ENCODE assay signal across 16 cellular contexts in the genomic region with DNA sequence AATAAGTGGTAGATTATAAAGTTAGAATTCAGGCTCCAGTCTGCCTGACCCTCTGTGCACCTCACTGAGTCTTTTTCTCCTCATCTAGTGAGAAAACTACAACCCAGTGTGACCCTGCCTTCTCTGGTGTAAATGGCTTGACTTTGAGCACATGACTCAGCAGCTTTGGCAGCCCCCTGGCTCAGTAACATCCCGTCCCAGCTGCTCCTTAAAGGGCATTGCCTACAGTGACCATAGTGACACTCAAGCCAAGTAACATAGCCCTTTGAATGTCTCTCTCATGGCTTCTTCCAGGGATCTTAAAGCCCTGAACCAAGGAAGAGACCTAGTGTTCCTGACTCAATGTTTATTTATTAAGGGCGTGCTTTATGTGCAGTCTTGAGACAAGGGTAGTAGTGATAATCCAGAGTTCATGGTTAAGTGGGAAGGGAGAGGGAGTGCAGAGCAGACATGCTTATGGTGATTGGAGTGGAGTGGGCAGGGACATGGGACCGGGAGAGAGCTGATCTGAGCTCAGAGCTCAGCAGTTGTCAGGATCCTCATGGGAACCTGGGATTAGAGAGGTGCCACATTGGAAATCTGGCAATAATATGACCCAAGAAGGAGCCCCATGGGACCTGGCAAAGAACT.
A peak's percentile ranks its signal among the peaks of the same experiment; 100 is the strongest.
DNase-seq lines count a peak whose midpoint lies in the region; ATAC-seq and TF ChIP-seq lines count a peak whose summit lies in the region.
"Had no signal": no experiment of that assay in that cellular context is flagged by ENCODE, and none has a peak within 500 bp of the region (broad histone marks: within the 10 kb centered on the region; RNA-seq: fewer than 3 reads in every experiment).

No MANE protein-coding gene starts in this region.

- H3K9ac ChIP-seq in fibroblast of lung (ENCODE audit: insufficient read depth, low read length) = no peak overlapping the region

- WGBS in mesodermal cell (ENCODE audit: insufficient coverage in 2 of 2), 2 experiments = 85 to 86% methylated on average over 3 of the region's 3 CpGs
- WGBS in tibial nerve, 2 donors = 53 to 60% methylated on average over 3 of the region's 3 CpGs
- WGBS in upper lobe of left lung, 2 donors = 81 to 88% methylated on average over 3 of the region's 3 CpGs

- no peaks in the 10 kb centered on the region for H3K79me2 ChIP-seq in fibroblast of lung (ENCODE audit: control insufficient read depth, insufficient read depth, low read length)

- no peaks in the 10 kb centered on the region for H3K36me3 Mint-ChIP-seq in CD4-positive, alpha-beta T cell (ENCODE audit: low read depth)
- H3K36me3 Mint-ChIP-seq: CD4-positive, alpha-beta memory T cell had no signal

- CTCF ChIA-PET in CD4-positive, alpha-beta T cell (lab: Charles Lee) = no interaction called here

- H3K36me3 ChIP-seq in Peyer's patch = no peaks in the 10 kb centered on the region
- H3K36me3 ChIP-seq in fibroblast of lung (ENCODE audit: control insufficient read depth, insufficient read depth, low read length) = peaks cover 4% of the 10 kb centered on the region
- peaks cover 52% of the 10 kb centered on the region for H3K36me3 ChIP-seq in mesodermal cell (ENCODE audit: control insufficient read depth, insufficient read depth, low read length)
- peaks cover 0 to 35% (median 0%) of the 10 kb centered on the region in 3 donors for H3K36me3 ChIP-seq in tibial nerve
- peaks cover 0 to 28% (median 7%) of the 10 kb centered on the region in 4 donors for H3K36me3 ChIP-seq in upper lobe of left lung

- DNase-seq in Peyer's patch (no peak), fibroblast of lung (ENCODE audit: low read depth in 2 of 2) (peak; percentile 47 to 72), tibial nerve (ENCODE audit: low spot score in 2 of 2) (no peak), upper lobe of left lung (no peak), CD1c-positive myeloid dendritic cell (ENCODE audit: extremely low spot score) (no peak), SKM-1 treated with dmso at 0.1 percent for 144 hours (lab: John Stamatoyannopoulos, UW; ENCODE audit: unreplicated experiment) (no peak)
- DNase-seq in CD4-positive, alpha-beta T cell = no peak
- DNase-seq: activated CD8-positive, alpha-beta T cell treated with anti-CD3 and anti-CD28 coated beads, Interleukin-2, amount 10 ng/mL, durations not matched to agents 7 days and 5 days; activated effector memory CD4-positive, alpha-beta T cell treated with Interleukin-2 at 50 U/mL for 16 hours; caudate nucleus; CD4-positive, alpha-beta memory T cell; MV-4-11; NCI-H2107; stimulated activated CD4-positive, alpha-beta T cell treated with anti-CD3 and anti-CD28 coated beads, Interleukin-2, amount 100 ng/mL, for 24 hours had no signal

- intact Hi-C loops in CD4-positive, alpha-beta T cell (cut with DNase I, micrococcal nuclease) = no loop called here

- no peaks in the 10 kb centered on the region for H3K27me3 Mint-ChIP-seq in CD4-positive, alpha-beta T cell
- H3K27me3 Mint-ChIP-seq: CD4-positive, alpha-beta memory T cell had no signal

- H3K27me3 ChIP-seq in Peyer's patch (no peaks in the 10 kb centered on the region), fibroblast of lung (ENCODE audit: control insufficient read depth, insufficient read depth, low read length) (no peaks in the 10 kb centered on the region), tibial nerve (no peaks in the 10 kb centered on the region), upper lobe of left lung (no peaks in the 10 kb centered on the region)
- H3K27me3 ChIP-seq in CD4-positive, alpha-beta T cell (ENCODE audit: control insufficient read depth, insufficient read depth, low read length) = no peaks in the 10 kb centered on the region

- H3K4me1 ChIP-seq in Peyer's patch = peaks cover 0 to 54% (median 3%) of the 10 kb centered on the region in 4 donors
- H3K4me1 ChIP-seq in fibroblast of lung (ENCODE audit: control insufficient read depth, extremely low read depth, insufficient read depth, low read length) = peaks cover 25% of the 10 kb centered on the region
- peaks cover 59% of the 10 kb centered on the region for H3K4me1 ChIP-seq in mesodermal cell (ENCODE audit: control insufficient read depth, insufficient read depth, low read length, poor library complexity, severe bottlenecking)
- H3K4me1 ChIP-seq in tibial nerve = peaks cover 0 to 63% (median 9%) of the 10 kb centered on the region in 4 donors
- H3K4me1 ChIP-seq in upper lobe of left lung = no peaks in the 10 kb centered on the region

- H3K4me3 ChIP-seq in Peyer's patch (no peak overlapping the region), fibroblast of lung (replicated peaks in 1 of 4; ENCODE audit: control extremely low read depth in 1 of 4, insufficient read depth in 1 of 4, low read depth in 3 of 4, low read length in 4 of 4) (no peak overlapping the region), mesodermal cell (ENCODE audit: extremely low read depth, insufficient read depth, low read length, poor library complexity, severe bottlenecking) (no peak overlapping the region), tibial nerve (no peak overlapping the region), upper lobe of left lung (no peak overlapping the region)
- H3K4me3 ChIP-seq: SK-N-MC had no signal

- H4K20me1 ChIP-seq in fibroblast of lung (ENCODE audit: control insufficient read depth, extremely low read depth, insufficient read depth, low read length) = no peaks in the 10 kb centered on the region

- no peak overlapping the region for H3K27ac Mint-ChIP-seq in CD4-positive, alpha-beta T cell
- H3K27ac Mint-ChIP-seq: activated CD8-positive, alpha-beta T cell treated with anti-CD3 and anti-CD28 coated beads, Interleukin-2, amount 10 ng/mL, durations not matched to agents 7 days and 5 days; CD4-positive, alpha-beta memory T cell had no signal

- H3K9me3 ChIP-seq in Peyer's patch = no peaks in the 10 kb centered on the region
- no peaks in the 10 kb centered on the region for H3K9me3 ChIP-seq in fibroblast of lung (ENCODE audit: control insufficient read depth, insufficient read depth, low read depth, low read length)
- no peaks in the 10 kb centered on the region for H3K9me3 ChIP-seq in mesodermal cell (ENCODE audit: control insufficient read depth, low read length)
- no peaks in the 10 kb centered on the region for H3K9me3 ChIP-seq in tibial nerve
- no peaks in the 10 kb centered on the region for H3K9me3 ChIP-seq in upper lobe of left lung
- no peaks in the 10 kb centered on the region for H3K9me3 ChIP-seq in CD4-positive, alpha-beta T cell (ENCODE audit: control insufficient read depth, low read length)

- TF ChIP-seq EP300 in tibial nerve (IDR thresholded peaks at IDR 0.05) = no peak
- no peak for TF ChIP-seq EP300 in upper lobe of left lung (IDR thresholded peaks at IDR 0.05)

- POLR2A ChIA-PET in CD4-positive, alpha-beta T cell (lab: Charles Lee) = no interaction called here

- TF ChIP-seq CTCF in Peyer's patch (IDR thresholded peaks at IDR 0.05) = no peak
- no peak for TF ChIP-seq CTCF in fibroblast of lung (conservative IDR thresholded peaks at IDR 0.05 in 1 of 2, IDR thresholded peaks at IDR 0.05 in 1 of 2; ENCODE audit: low read depth in 1 of 2, low read length in 2 of 2)
- no peak for TF ChIP-seq CTCF in tibial nerve (IDR thresholded peaks at IDR 0.05)
- TF ChIP-seq CTCF in upper lobe of left lung (IDR thresholded peaks at IDR 0.05) = no peak
- no peak for TF ChIP-seq CTCF in CD4-positive, alpha-beta T cell (IDR thresholded peaks at IDR 0.05)

- no peak overlapping the region for H3K4me3 Mint-ChIP-seq in CD4-positive, alpha-beta T cell
- H3K4me3 Mint-ChIP-seq: activated CD8-positive, alpha-beta T cell treated with anti-CD3 and anti-CD28 coated beads, Interleukin-2, amount 10 ng/mL, durations not matched to agents 7 days and 5 days; CD4-positive, alpha-beta memory T cell had no signal

- TF ChIP-seq POLR2A in Peyer's patch (IDR thresholded peaks at IDR 0.05) = no peak
- no peak for TF ChIP-seq POLR2A in tibial nerve (IDR thresholded peaks at IDR 0.05)
- TF ChIP-seq POLR2A in upper lobe of left lung (IDR thresholded peaks at IDR 0.05) = no peak

- no peaks in the 10 kb centered on the region for H3K4me1 Mint-ChIP-seq in CD4-positive, alpha-beta T cell (ENCODE audit: low read depth)
- H3K4me1 Mint-ChIP-seq: CD4-positive, alpha-beta memory T cell had no signal

- no peaks in the 10 kb centered on the region for H3K9me3 Mint-ChIP-seq in CD4-positive, alpha-beta T cell
- H3K9me3 Mint-ChIP-seq: CD4-positive, alpha-beta memory T cell had no signal

- ATAC-seq in upper lobe of left lung (ENCODE audit: low FRiP score in 2 of 2) = no peak
- ATAC-seq in CD4-positive, alpha-beta T cell (ENCODE audit: poor library complexity) = no peak
- ATAC-seq: activated CD8-positive, alpha-beta T cell treated with anti-CD3 and anti-CD28 coated beads, Interleukin-2, amount 10 ng/mL, durations not matched to agents 7 days and 5 days had no signal

- no peak overlapping the region for H2AFZ ChIP-seq in fibroblast of lung (ENCODE audit: low read length)

- peak overlapping the region in 3 of 4 donors; percentile 19 to 72 (median 72) for H3K27ac ChIP-seq in Peyer's patch
- H3K27ac ChIP-seq in fibroblast of lung (ENCODE audit: insufficient read depth, low read length) = no peak overlapping the region
- H3K27ac ChIP-seq in mesodermal cell (ENCODE audit: low read depth, low read length, severe bottlenecking) = peak overlapping the region; percentile 83
- H3K27ac ChIP-seq in tibial nerve = peak overlapping the region in 3 of 4 donors; percentile 29 to 63 (median 53)
- H3K27ac ChIP-seq in upper lobe of left lung = no peak overlapping the region
- H3K27ac ChIP-seq in CD4-positive, alpha-beta T cell (ENCODE audit: low read depth, low read length) = no peak overlapping the region
- H3K27ac ChIP-seq: SK-N-MC had no signal

- H3K4me2 ChIP-seq in fibroblast of lung (ENCODE audit: extremely low read depth, insufficient read depth, low read length) = no peak overlapping the region

Comparison
In these comparisons a context has a peak if more than half of its experiments do, and no peak if none do; other contexts are left out.
1. DNase-seq: peak in fibroblast of lung (2 of 2); none in Peyer's patch (0 of 3), tibial nerve (0 of 2), upper lobe of left lung (0 of 2), CD1c-positive myeloid dendritic cell (single experiment), SKM-1 treated with dmso at 0.1 percent for 144 hours (single experiment) and CD4-positive, alpha-beta T cell (0 of 10).
2. H3K27ac ChIP-seq: peak in Peyer's patch (3 of 4), mesodermal cell (single experiment) and tibial nerve (3 of 4); none in fibroblast of lung (single experiment), upper lobe of left lung (0 of 4) and CD4-positive, alpha-beta T cell (single experiment).